Comparison of ENCODE assay signal across 20 cellular contexts in genomic region chr5:14669975-14670374, GRCh38. TPM values are rescaled to one million over a fixed set of nuclear protein-coding genes. Genes with fewer than 3 reads are reported as not detected.
A peak's percentile ranks its signal among the peaks of the same experiment; 100 is the strongest.
DNase-seq lines count a peak whose midpoint lies in the region; ATAC-seq, FAIRE-seq and TF ChIP-seq lines count a peak whose summit lies in the region.
"Had no signal": no experiment of that assay in that cellular context is flagged by ENCODE, and none has a peak within 500 bp of the region (broad histone marks: within the 10 kb centered on the region; RNA-seq: fewer than 3 reads in every experiment).

No MANE protein-coding gene starts in this region.

- ATAC-seq in CD8-positive, alpha-beta T cell, result no peak
- ATAC-seq: K562; lower lobe of right lung; stimulated activated memory B cell treated with anti-CD40 and anti-IgM and Interleukin-4, amounts not matched to agents 10 μg/mL and 1 μg/mL and 100 μg/mL, for 72 hours had no signal

- intact Hi-C loops in CD8-positive, alpha-beta T cell (cut with DNase I, micrococcal nuclease), result loop anchor here (2.0 to 10.0 kb wide), 5 partner anchors 39 to 1945 kb away; partner anchors contain the start of genes ANKH (in 1 of the 2), RETREG1 (in 1 of the 2) and TRIO (in 1 of the 2)
- intact Hi-C loops in activated T-helper 2 cell treated with anti-CD3 and anti-CD28 coated beads, Interferon-gamma antibody, Interleukin-2, Interleukin-4, amounts not matched to agents 10 μg/mL and 5 μg/mL and 100 μg/mL, durations not matched to agents 14 hours and 24 hours and 36 hours (cut with micrococcal nuclease), result loop anchor here (5.0 to 10.0 kb wide), 2 partner anchors 257 to 525 kb away; partner anchors contain the start of gene TRIO
- intact Hi-C loops in posterior vena cava (cut with DNase I), result no loop called here

- peak overlapping the region; percentile 40 for H3K4me3 Mint-ChIP-seq in CD8-positive, alpha-beta T cell
- H3K4me3 Mint-ChIP-seq in activated T-helper 2 cell treated with anti-CD3 and anti-CD28 coated beads, Interferon-gamma antibody, Interleukin-2, Interleukin-4, amounts not matched to agents 10 μg/mL and 5 μg/mL and 100 μg/mL, durations not matched to agents 14 hours and 24 hours and 36 hours (ENCODE audit: low read depth), result peak overlapping the region; percentile 28
- H3K4me3 Mint-ChIP-seq in neural progenitor cell, result no peak overlapping the region
- H3K4me3 Mint-ChIP-seq: stimulated activated memory B cell treated with anti-CD40 and anti-IgM and Interleukin-4, amounts not matched to agents 10 μg/mL and 1 μg/mL and 100 μg/mL, for 72 hours had no signal

- H2AFZ ChIP-seq in neural progenitor cell (replicated peaks), result no peak overlapping the region

- peaks cover 81% of the 10 kb centered on the region for H3K4me1 ChIP-seq in CD8-positive, alpha-beta T cell (ENCODE audit: insufficient read depth, low read length)
- peaks cover 19% of the 10 kb centered on the region for H3K4me1 ChIP-seq in neural progenitor cell

- no peaks in the 10 kb centered on the region for H3K27me3 Mint-ChIP-seq in CD8-positive, alpha-beta T cell (ENCODE audit: low read depth)
- H3K27me3 Mint-ChIP-seq in activated T-helper 2 cell treated with anti-CD3 and anti-CD28 coated beads, Interferon-gamma antibody, Interleukin-2, Interleukin-4, amounts not matched to agents 10 μg/mL and 5 μg/mL and 100 μg/mL, durations not matched to agents 14 hours and 24 hours and 36 hours (ENCODE audit: low read depth), result no peaks in the 10 kb centered on the region
- H3K27me3 Mint-ChIP-seq in neural progenitor cell (ENCODE audit: insufficient read depth, low read depth), result no peaks in the 10 kb centered on the region
- H3K27me3 Mint-ChIP-seq: CD4-positive, alpha-beta memory T cell; stimulated activated memory B cell treated with anti-CD40 and anti-IgM and Interleukin-4, amounts not matched to agents 10 μg/mL and 1 μg/mL and 100 μg/mL, for 72 hours had no signal

- no peaks in the 10 kb centered on the region for H3K36me3 ChIP-seq in CD8-positive, alpha-beta T cell (ENCODE audit: insufficient read depth, low read length)
- no peaks in the 10 kb centered on the region for H3K36me3 ChIP-seq in neural progenitor cell
- H3K36me3 ChIP-seq: lower lobe of right lung, sigmoid colon had no signal

- H3K9me3 ChIP-seq in CD8-positive, alpha-beta T cell (ENCODE audit: low read length), result no peaks in the 10 kb centered on the region
- no peaks in the 10 kb centered on the region for H3K9me3 ChIP-seq in neural progenitor cell (ENCODE audit: low read depth)
- H3K9me3 ChIP-seq: lower lobe of right lung, Peyer's patch, sigmoid colon had no signal

- H4K20me1 ChIP-seq in neural progenitor cell (ENCODE audit: low read depth), result peaks cover 73% of the 10 kb centered on the region

- H3K4me2 ChIP-seq in neural progenitor cell, result no peak overlapping the region

- no peaks in the 10 kb centered on the region for H3F3A ChIP-seq in neural progenitor cell (ENCODE audit: low read depth)

- no peak for DNase-seq in CD8-positive, alpha-beta T cell
- DNase-seq in HPDE6-E6E7 (ENCODE audit: extremely low spot score), result peak; percentile 50
- DNase-seq in activated T-helper 2 cell treated with anti-CD3 and anti-CD28 coated beads, Interferon-gamma antibody, Interleukin-2, Interleukin-4, amounts not matched to agents 10 μg/mL and 5 μg/mL and 100 μg/mL, durations not matched to agents 14 hours and 24 hours and 36 hours (ENCODE audit: low spot score), result no peak
- DNase-seq in glomerular visceral epithelial cell (ENCODE audit: extremely low spot score), result peak; percentile 52
- no peak for DNase-seq in neural progenitor cell (ENCODE audit: low spot score)
- DNase-seq in posterior vena cava (ENCODE audit: low spot score), result no peak
- no peak for DNase-seq in GM12891 (ENCODE audit: insufficient read length, low spot score)
- DNase-seq in amniotic stem cell (lab: John Stamatoyannopoulos, UW), result no peak
- DNase-seq: activated CD4-positive, alpha-beta T cell treated with anti-CD3 and anti-CD28 coated beads for 4 hours; CD4-positive, alpha-beta memory T cell; GDM1; lower lobe of right lung; NCI-H1436 treated with DMSO at 0.1 percent for 48 hours; NCI-H524 treated with DMSO at 0.1 percent for 48 hours; Peyer's patch; sigmoid colon; stimulated activated CD4-positive, alpha-beta T cell treated with anti-CD3 and anti-CD28 coated beads, Interleukin-4, amount 100 ng/mL, for 4 hours had no signal

- H3K27ac ChIP-seq in CD8-positive, alpha-beta T cell (ENCODE audit: low read depth, low read length), result no peak overlapping the region
- no peak overlapping the region for H3K27ac ChIP-seq in neural progenitor cell
- H3K27ac ChIP-seq: coronary artery, lower lobe of right lung, Peyer's patch, sigmoid colon had no signal

- no peaks in the 10 kb centered on the region for H3K9me3 Mint-ChIP-seq in CD8-positive, alpha-beta T cell
- H3K9me3 Mint-ChIP-seq in activated T-helper 2 cell treated with anti-CD3 and anti-CD28 coated beads, Interferon-gamma antibody, Interleukin-2, Interleukin-4, amounts not matched to agents 10 μg/mL and 5 μg/mL and 100 μg/mL, durations not matched to agents 14 hours and 24 hours and 36 hours, result no peaks in the 10 kb centered on the region
- H3K9me3 Mint-ChIP-seq in neural progenitor cell, result no peaks in the 10 kb centered on the region
- H3K9me3 Mint-ChIP-seq: CD4-positive, alpha-beta memory T cell; stimulated activated memory B cell treated with anti-CD40 and anti-IgM and Interleukin-4, amounts not matched to agents 10 μg/mL and 1 μg/mL and 100 μg/mL, for 72 hours had no signal

- no peak overlapping the region for H3K9ac ChIP-seq in neural progenitor cell

- no peak for TF ChIP-seq POLR2A in GM12891 (IDR thresholded peaks at IDR 0.05; ENCODE audit: low read depth, low read length)

- no peak overlapping the region for H3K4me3 ChIP-seq in CD8-positive, alpha-beta T cell (ENCODE audit: low read depth, low read length)
- no peak overlapping the region for H3K4me3 ChIP-seq in neural progenitor cell
- H3K4me3 ChIP-seq: coronary artery, K562, lower lobe of right lung, Peyer's patch, sigmoid colon had no signal

- CTCF ChIA-PET in CD8-positive, alpha-beta T cell (lab: Charles Lee), result interaction anchor here (0.9 to 3.1 kb wide), 3 partner anchors 15 to 201 kb away, joined by 3 to 16 read pairs (median 9); no protein-coding TSS in a partner anchor

- no peak for TF ChIP-seq CTCF in CD8-positive, alpha-beta T cell (IDR thresholded peaks at IDR 0.05)
- TF ChIP-seq CTCF in neural progenitor cell (IDR thresholded peaks at IDR 0.05), result no peak

- peak overlapping the region; percentile 34 for H3K27ac Mint-ChIP-seq in CD8-positive, alpha-beta T cell
- H3K27ac Mint-ChIP-seq in activated T-helper 2 cell treated with anti-CD3 and anti-CD28 coated beads, Interferon-gamma antibody, Interleukin-2, Interleukin-4, amounts not matched to agents 10 μg/mL and 5 μg/mL and 100 μg/mL, durations not matched to agents 14 hours and 24 hours and 36 hours, result peak overlapping the region; percentile 46
- H3K27ac Mint-ChIP-seq in neural progenitor cell, result no peak overlapping the region

- POLR2A ChIA-PET in CD8-positive, alpha-beta T cell (lab: Charles Lee), result interaction anchor here (0.7 kb wide), 1 partner anchor 11 kb away, joined by 3 read pairs; no protein-coding TSS in a partner anchor

- peaks cover 87% of the 10 kb centered on the region for H3K4me1 Mint-ChIP-seq in CD8-positive, alpha-beta T cell (ENCODE audit: low read depth)
- H3K4me1 Mint-ChIP-seq in activated T-helper 2 cell treated with anti-CD3 and anti-CD28 coated beads, Interferon-gamma antibody, Interleukin-2, Interleukin-4, amounts not matched to agents 10 μg/mL and 5 μg/mL and 100 μg/mL, durations not matched to agents 14 hours and 24 hours and 36 hours (ENCODE audit: low read depth), result peaks cover 68% of the 10 kb centered on the region
- peaks cover 33% of the 10 kb centered on the region for H3K4me1 Mint-ChIP-seq in neural progenitor cell

- no peak for FAIRE-seq in GM12891 (lab: Jason Lieb, UNC)
- FAIRE-seq: K562 had no signal

- H3K36me3 Mint-ChIP-seq in CD8-positive, alpha-beta T cell, result peaks cover 22% of the 10 kb centered on the region
- peaks cover 60% of the 10 kb centered on the region for H3K36me3 Mint-ChIP-seq in activated T-helper 2 cell treated with anti-CD3 and anti-CD28 coated beads, Interferon-gamma antibody, Interleukin-2, Interleukin-4, amounts not matched to agents 10 μg/mL and 5 μg/mL and 100 μg/mL, durations not matched to agents 14 hours and 24 hours and 36 hours (ENCODE audit: low read depth)
- peaks cover 6% of the 10 kb centered on the region for H3K36me3 Mint-ChIP-seq in neural progenitor cell

- H3K27me3 ChIP-seq in CD8-positive, alpha-beta T cell (ENCODE audit: insufficient read depth, low read length), result no peaks in the 10 kb centered on the region
- H3K27me3 ChIP-seq in neural progenitor cell, result peaks cover 9% of the 10 kb centered on the region
- H3K27me3 ChIP-seq: Peyer's patch, sigmoid colon had no signal

- peaks cover 97% of the 10 kb centered on the region for H3K79me2 ChIP-seq in neural progenitor cell (ENCODE audit: low read depth)

TF ChIP-seq in GM12891, 5 proteins besides CTCF, POLR2A, EP300 and RAD21:
- TF ChIP-seq SPI1 (IDR thresholded peaks at IDR 0.05; ENCODE audit: low read depth, low read length) (no peak), TAF1 (IDR thresholded peaks at IDR 0.05; ENCODE audit: low read depth, low read length) (no peak), PAX5 (IDR thresholded peaks at IDR 0.05; ENCODE audit: insufficient read depth, low read length, severe bottlenecking) (no peak), POLR2AphosphoS5 (IDR thresholded peaks at IDR 0.05; ENCODE audit: low read depth, low read length) (no peak), POU2F2 (IDR thresholded peaks at IDR 0.05; ENCODE audit: low read depth, low read length) (no peak)

RNA-seq across cellular contexts. Expression of gene OTULIN, which starts 5.5 kb away (rescaled TPM):
- total RNA-seq in CD8-positive, alpha-beta T cell, result 100 to 1,000 TPM; 135 to 140 TPM
- total RNA-seq in activated T-helper 2 cell treated with anti-CD3 and anti-CD28 coated beads, Interferon-gamma antibody, Interleukin-2, Interleukin-4, amounts not matched to agents 10 μg/mL and 5 μg/mL and 100 μg/mL, durations not matched to agents 14 hours and 24 hours and 36 hours, result 59.4 and 62.1 TPM in 2 replicates
- total RNA-seq in neural progenitor cell (ENCODE audit: low replicate concordance) (23.1 and 32.9 TPM in 2 replicates), posterior vena cava (10 to 100 TPM; 24.6 to 26.9 TPM)
- polyA plus RNA-seq in GM12891 (2012; ENCODE audit: low read depth, missing spikeins), result 12.5 TPM

Comparison
In these comparisons a context has a peak if more than half of its experiments do, and no peak if none do; other contexts are left out.
1. DNase-seq: peak in HPDE6-E6E7 (single experiment) and glomerular visceral epithelial cell (single experiment); none in CD8-positive, alpha-beta T cell (0 of 7), activated T-helper 2 cell treated with anti-CD3 and anti-CD28 coated beads, Interferon-gamma antibody, Interleukin-2, Interleukin-4, amounts not matched to agents 10 μg/mL and 5 μg/mL and 100 μg/mL, durations not matched to agents 14 hours and 24 hours and 36 hours (single experiment), neural progenitor cell (single experiment), posterior vena cava (single experiment), GM12891 (single experiment) and amniotic stem cell (single experiment).
2. intact Hi-C loops: an anchor here in CD8-positive, alpha-beta T cell (2.0 to 10.0 kb wide) and activated T-helper 2 cell treated with anti-CD3 and anti-CD28 coated beads, Interferon-gamma antibody, Interleukin-2, Interleukin-4, amounts not matched to agents 10 μg/mL and 5 μg/mL and 100 μg/mL, durations not matched to agents 14 hours and 24 hours and 36 hours (5.0 to 10.0 kb wide); none called in posterior vena cava.